ENCODE assay signal across 16 cellular contexts in genomic region chr17:39639566-39640458, GRCh38. TPM values are rescaled to one million over a fixed set of nuclear protein-coding genes. Genes with fewer than 3 reads are reported as not detected.
DNase-seq lines count a peak whose midpoint lies in the region; ATAC-seq and TF ChIP-seq lines count a peak whose summit lies in the region.
"Had no signal": no experiment of that assay in that cellular context is flagged by ENCODE, and none has a peak within 500 bp of the region (broad histone marks: within the 10 kb centered on the region; RNA-seq: fewer than 3 reads in every experiment).

No MANE protein-coding gene starts in this region.

- DNase-seq in CD4-positive, CD25-positive, alpha-beta regulatory T cell = no peak
- DNase-seq in choroid plexus epithelial cell (ENCODE audit: low read depth) = peak; percentile 44
- no peak for DNase-seq in natural killer cell treated with Interleukin-12 subunit alpha and Interleukin-12 subunit beta and Interleukin-15 and Interleukin-18, amount 100 ng/mL, for 72 hours (ENCODE audit: low spot score)
- DNase-seq in NCI-H226 = no peak
- DNase-seq: activated CD8-positive, alpha-beta memory T cell treated with anti-CD3 and anti-CD28 coated beads for 24 hours; KG1; NCI-H1417 treated with DMSO at 0.1 percent for 48 hours; NCI-H345; SJCRH30 had no signal

- no peaks in the 10 kb centered on the region for H3K9me3 Mint-ChIP-seq in CD4-positive, CD25-positive, alpha-beta regulatory T cell
- H3K9me3 Mint-ChIP-seq in natural killer cell treated with Interleukin-12 subunit alpha and Interleukin-12 subunit beta and Interleukin-15 and Interleukin-18, amount 100 ng/mL, for 72 hours = no peaks in the 10 kb centered on the region

- H3K4me3 ChIP-seq in CD4-positive, CD25-positive, alpha-beta regulatory T cell (ENCODE audit: low read depth, low read length) = no peak overlapping the region
- H3K4me3 ChIP-seq in HUES48 (ENCODE audit: low read depth, low read length) = no peak overlapping the region
- H3K4me3 ChIP-seq in choroid plexus epithelial cell (ENCODE audit: low read depth, low read length) = no peak overlapping the region
- H3K4me3 ChIP-seq: SJCRH30, thoracic aorta had no signal

- TF ChIP-seq CTCF in choroid plexus epithelial cell (conservative IDR thresholded peaks at IDR 0.05; ENCODE audit: low read depth, low read length) = no peak

- no peak overlapping the region for H3K9ac ChIP-seq in HUES48 (ENCODE audit: low read depth, low read length)

- H3K27me3 Mint-ChIP-seq in CD4-positive, CD25-positive, alpha-beta regulatory T cell = no peaks in the 10 kb centered on the region
- no peaks in the 10 kb centered on the region for H3K27me3 Mint-ChIP-seq in natural killer cell treated with Interleukin-12 subunit alpha and Interleukin-12 subunit beta and Interleukin-15 and Interleukin-18, amount 100 ng/mL, for 72 hours

- ATAC-seq in CD4-positive, CD25-positive, alpha-beta regulatory T cell (ENCODE audit: low read depth in 2 of 2) = no peak
- no peak for ATAC-seq in natural killer cell treated with Interleukin-12 subunit alpha and Interleukin-12 subunit beta and Interleukin-15 and Interleukin-18, amount 100 ng/mL, for 72 hours
- ATAC-seq in HG03135 (IDR thresholded peaks at IDR 0.05; ENCODE audit: unreplicated experiment) (no peak), GM18867 (IDR thresholded peaks at IDR 0.05; ENCODE audit: unreplicated experiment) (no peak), HG03025 (IDR thresholded peaks at IDR 0.05; ENCODE audit: low FRiP score, unreplicated experiment) (no peak)
- ATAC-seq: esophagus mucosa, left ventricle myocardium superior had no signal

- peaks cover 5% of the 10 kb centered on the region for H3K36me3 ChIP-seq in CD4-positive, CD25-positive, alpha-beta regulatory T cell (ENCODE audit: control insufficient read depth, insufficient read depth, low read length)
- H3K36me3 ChIP-seq in HUES48 (ENCODE audit: control insufficient read depth, insufficient read depth, low read length) = no peaks in the 10 kb centered on the region
- H3K36me3 ChIP-seq: SJCRH30, thoracic aorta had no signal

- H3K9me3 ChIP-seq in CD4-positive, CD25-positive, alpha-beta regulatory T cell (ENCODE audit: control insufficient read depth in 2 of 2, low read length in 2 of 2) = no peaks in the 10 kb centered on the region
- H3K9me3 ChIP-seq in HUES48 (ENCODE audit: control insufficient read depth, insufficient read depth, low read length) = no peaks in the 10 kb centered on the region
- H3K9me3 ChIP-seq: SJCRH30, thoracic aorta had no signal

- H3K27ac ChIP-seq in CD4-positive, CD25-positive, alpha-beta regulatory T cell (ENCODE audit: insufficient read depth, low read length, poor library complexity, severe bottlenecking) = no peak overlapping the region
- H3K27ac ChIP-seq in HUES48 (ENCODE audit: low read depth, low read length) = peak overlapping the region; percentile 33
- H3K27ac ChIP-seq: SJCRH30, thoracic aorta had no signal

- H3K4me1 Mint-ChIP-seq in CD4-positive, CD25-positive, alpha-beta regulatory T cell = peaks cover 6 to 78% (median 49%) of the 10 kb centered on the region in 4 donors
- H3K4me1 Mint-ChIP-seq in natural killer cell treated with Interleukin-12 subunit alpha and Interleukin-12 subunit beta and Interleukin-15 and Interleukin-18, amount 100 ng/mL, for 72 hours (ENCODE audit: low read depth in 2 of 2) = peaks cover 69 to 71% of the 10 kb centered on the region in 2 donors

- H3K27ac Mint-ChIP-seq in CD4-positive, CD25-positive, alpha-beta regulatory T cell = peak overlapping the region in 1 of 3 donors; percentile 86
- peak overlapping the region; percentile 26 to 92 for H3K27ac Mint-ChIP-seq in natural killer cell treated with Interleukin-12 subunit alpha and Interleukin-12 subunit beta and Interleukin-15 and Interleukin-18, amount 100 ng/mL, for 72 hours

- H3K36me3 Mint-ChIP-seq in CD4-positive, CD25-positive, alpha-beta regulatory T cell = peaks cover 6% of the 10 kb centered on the region
- peaks cover 4% of the 10 kb centered on the region for H3K36me3 Mint-ChIP-seq in natural killer cell treated with Interleukin-12 subunit alpha and Interleukin-12 subunit beta and Interleukin-15 and Interleukin-18, amount 100 ng/mL, for 72 hours

- no peaks in the 10 kb centered on the region for H3K27me3 ChIP-seq in CD4-positive, CD25-positive, alpha-beta regulatory T cell (ENCODE audit: control insufficient read depth, insufficient read depth, low read length)
- no peaks in the 10 kb centered on the region for H3K27me3 ChIP-seq in HUES48 (ENCODE audit: control insufficient read depth, insufficient read depth, low read length)
- H3K27me3 ChIP-seq: SJCRH30 had no signal

- peaks cover 54% of the 10 kb centered on the region for H3K4me1 ChIP-seq in CD4-positive, CD25-positive, alpha-beta regulatory T cell (ENCODE audit: control insufficient read depth, insufficient read depth, low read length, poor library complexity, severe bottlenecking)
- peaks cover 39% of the 10 kb centered on the region for H3K4me1 ChIP-seq in HUES48 (ENCODE audit: control insufficient read depth, insufficient read depth, low read length)

- H3K4me3 Mint-ChIP-seq in CD4-positive, CD25-positive, alpha-beta regulatory T cell = peak overlapping the region; percentile 58 to 92 (median 63)
- peak overlapping the region; percentile 28 for H3K4me3 Mint-ChIP-seq in natural killer cell treated with Interleukin-12 subunit alpha and Interleukin-12 subunit beta and Interleukin-15 and Interleukin-18, amount 100 ng/mL, for 72 hours

RNA-seq across cellular contexts. Expression of gene STARD3, which starts 2.9 kb away (rescaled TPM):
- total RNA-seq in CD4-positive, CD25-positive, alpha-beta regulatory T cell = 95.9 TPM
- polyA plus RNA-seq in CD4-positive, CD25-positive, alpha-beta regulatory T cell = 10 to 100 TPM; 45.4 to 48.6 (median 46.5) TPM
- total RNA-seq in natural killer cell treated with Interleukin-12 subunit alpha and Interleukin-12 subunit beta and Interleukin-15 and Interleukin-18, amount 100 ng/mL, for 72 hours = 100 to 1,000 TPM in 1 of 2 donors, 10 to 100 TPM in 1; 97.9 to 139 TPM

RNA-seq across cellular contexts. Expression of gene PPP1R1B, which starts 13.1 kb away (rescaled TPM):
- not detected for total RNA-seq in CD4-positive, CD25-positive, alpha-beta regulatory T cell
- polyA plus RNA-seq in CD4-positive, CD25-positive, alpha-beta regulatory T cell = not detected
- not detected for total RNA-seq in natural killer cell treated with Interleukin-12 subunit alpha and Interleukin-12 subunit beta and Interleukin-15 and Interleukin-18, amount 100 ng/mL, for 72 hours
- total RNA-seq: SJCRH30 had no signal

RNA-seq across cellular contexts. Expression of gene TCAP, which starts 25.3 kb away (rescaled TPM):
- total RNA-seq in CD4-positive, CD25-positive, alpha-beta regulatory T cell = 3.4 TPM
- under 1 TPM in 1 of 4 donors, not detected in 3; 0.07 TPM for polyA plus RNA-seq in CD4-positive, CD25-positive, alpha-beta regulatory T cell
- total RNA-seq in natural killer cell treated with Interleukin-12 subunit alpha and Interleukin-12 subunit beta and Interleukin-15 and Interleukin-18, amount 100 ng/mL, for 72 hours = 1 to 10 TPM; 2.1 to 2.5 TPM

RNA-seq across cellular contexts. Expression of gene PNMT, which starts 28.4 kb away (rescaled TPM):
- 1.2 TPM for total RNA-seq in CD4-positive, CD25-positive, alpha-beta regulatory T cell
- polyA plus RNA-seq in CD4-positive, CD25-positive, alpha-beta regulatory T cell = not detected
- total RNA-seq in natural killer cell treated with Interleukin-12 subunit alpha and Interleukin-12 subunit beta and Interleukin-15 and Interleukin-18, amount 100 ng/mL, for 72 hours = not detected

RNA-seq across cellular contexts. Expression of gene NEUROD2, which starts 32.1 kb away (rescaled TPM):
- not detected for total RNA-seq in CD4-positive, CD25-positive, alpha-beta regulatory T cell
- not detected for polyA plus RNA-seq in CD4-positive, CD25-positive, alpha-beta regulatory T cell
- not detected for total RNA-seq in natural killer cell treated with Interleukin-12 subunit alpha and Interleukin-12 subunit beta and Interleukin-15 and Interleukin-18, amount 100 ng/mL, for 72 hours
- total RNA-seq: esophagus mucosa, left ventricle myocardium superior, SJCRH30, thoracic aorta had no signal
